22 cellular contexts compared by ENCODE assay signal in genomic region chr11:93940395-93940794, GRCh38.
DNase-seq lines count a peak whose midpoint lies in the region; ATAC-seq, FAIRE-seq and TF ChIP-seq lines count a peak whose summit lies in the region.
"Had no signal": no experiment of that assay in that cellular context is flagged by ENCODE, and none has a peak within 500 bp of the region (broad histone marks: within the 10 kb centered on the region; RNA-seq: fewer than 3 reads in every experiment).

No MANE protein-coding gene starts in this region.

- no peak for DNase-seq in mammary epithelial cell
- no peak for DNase-seq in breast epithelium (ENCODE audit: low spot score in 2 of 2)
- no peak for DNase-seq in PC-3
- no peak for DNase-seq in epithelial cell of prostate (ENCODE audit: low read depth, low spot score)
- no peak for DNase-seq in ecto neural progenitor cell (ENCODE audit: low spot score)
- DNase-seq in RCC 7860 (ENCODE audit: low spot score) = no peak
- DNase-seq: ACHN; C1 segment of cervical spinal cord; Calu3; CD4-positive, alpha-beta memory T cell; COR-L47; DMS53; DMS79 treated with DMSO at 0.1 percent for 48 hours; GF-D8; H9 had no signal

- POLR2A ChIA-PET in PC-3 (lab: Charles Lee; ENCODE audit: unreplicated experiment) = no interaction called here

- no peak for ATAC-seq in PC-3
- no peak for ATAC-seq in HG03159 (IDR thresholded peaks at IDR 0.05; ENCODE audit: unreplicated experiment)
- ATAC-seq: GM23338, HCT116 had no signal

- no peak overlapping the region for H3K9ac ChIP-seq in mammary epithelial cell (ENCODE audit: insufficient read depth, low read length)
- H3K9ac ChIP-seq in PC-3 (ENCODE audit: low read length) = peak overlapping the region; percentile 84

- intact Hi-C loops in mammary epithelial cell (cut with micrococcal nuclease) (no loop called here), breast epithelium (cut with DNase I; ENCODE audit: low total_unique reads) (no loop called here), PC-3 (cut with micrococcal nuclease) (no loop called here)

- H3K36me3 ChIP-seq in mammary epithelial cell (ENCODE audit: insufficient read depth, low read length) (no peaks in the 10 kb centered on the region), breast epithelium (no peaks in the 10 kb centered on the region), PC-3 (ENCODE audit: low read depth, low read length) (no peaks in the 10 kb centered on the region)

- no peak for TF ChIP-seq POLR2A in breast epithelium (IDR thresholded peaks at IDR 0.05)

- H4K20me1 ChIP-seq in mammary epithelial cell (ENCODE audit: insufficient read depth, low read length) (no peaks in the 10 kb centered on the region), PC-3 (ENCODE audit: low read length) (no peaks in the 10 kb centered on the region)

- in situ Hi-C loops in mammary epithelial cell (cut with MboI; ENCODE audit: low sequenced_read_pairs in 2 of 2) = no loop called here

- dilution Hi-C loops in mammary epithelial cell (cut with HindIII; ENCODE audit: low sequenced_read_pairs) = no loop called here

- no peak for FAIRE-seq in RCC 7860 (lab: Jason Lieb, UNC)
- FAIRE-seq: A204.1, GM12891, GM18507 had no signal

- peak overlapping the region; percentile 88 for H3K27ac ChIP-seq in mammary epithelial cell (ENCODE audit: insufficient read depth, low read depth, low read length)
- H3K27ac ChIP-seq in breast epithelium = no peak overlapping the region
- H3K27ac ChIP-seq in PC-3 (ENCODE audit: low read length) = peak overlapping the region; percentile 98
- H3K27ac ChIP-seq in epithelial cell of prostate = peak overlapping the region; percentile 93
- H3K27ac ChIP-seq: 22Rv1 had no signal

- H2AFZ ChIP-seq in mammary epithelial cell (ENCODE audit: low read depth, low read length) = no peak overlapping the region
- H2AFZ ChIP-seq in PC-3 (ENCODE audit: low read length) = no peak overlapping the region
- H2AFZ ChIP-seq: GM23338 had no signal

- no peaks in the 10 kb centered on the region for H3K9me3 ChIP-seq in mammary epithelial cell (replicated peaks; ENCODE audit: insufficient read depth, low read length)
- H3K9me3 ChIP-seq in breast epithelium = no peaks in the 10 kb centered on the region
- no peaks in the 10 kb centered on the region for H3K9me3 ChIP-seq in PC-3 (ENCODE audit: low read length)

- no peaks in the 10 kb centered on the region for H3K27me3 ChIP-seq in mammary epithelial cell (ENCODE audit: insufficient read depth, low read length)
- H3K27me3 ChIP-seq in breast epithelium = no peaks in the 10 kb centered on the region
- no peaks in the 10 kb centered on the region for H3K27me3 ChIP-seq in PC-3 (ENCODE audit: low read length)

- CTCF ChIA-PET in mammary epithelial cell (lab: Charles Lee; ENCODE audit: low non-redundant PET) = no interaction called here
- CTCF ChIA-PET in PC-3 (lab: Charles Lee) = no interaction called here

- TF ChIP-seq CTCF in mammary epithelial cell (conservative IDR thresholded peaks at IDR 0.05 in 1 of 2, IDR thresholded peaks at IDR 0.05 in 1 of 2; ENCODE audit: extremely low read depth in 1 of 2, insufficient read depth in 1 of 2, low read depth in 1 of 2, low read length in 2 of 2) (no peak), breast epithelium (IDR thresholded peaks at IDR 0.05) (no peak), PC-3 (conservative IDR thresholded peaks at IDR 0.05; ENCODE audit: low read depth, low read length) (no peak)

- H3K4me3 ChIP-seq in mammary epithelial cell (replicated peaks in 1 of 3; ENCODE audit: insufficient read depth in 1 of 3, low read depth in 2 of 3, low read length in 3 of 3) (no peak overlapping the region), breast epithelium (no peak overlapping the region), PC-3 (ENCODE audit: low read length) (no peak overlapping the region)
- H3K4me3 ChIP-seq: GM23338 had no signal

- no peaks in the 10 kb centered on the region for H3K79me2 ChIP-seq in mammary epithelial cell (ENCODE audit: insufficient read depth, low read length)
- H3K79me2 ChIP-seq in PC-3 (ENCODE audit: low read length) = no peaks in the 10 kb centered on the region

- peak overlapping the region; percentile 8 for H3K4me2 ChIP-seq in mammary epithelial cell (ENCODE audit: insufficient read depth, low read depth, low read length)
- H3K4me2 ChIP-seq in PC-3 (ENCODE audit: low read length) = peak overlapping the region; percentile 5; the same call in 1 of the 2 replicates
- H3K4me2 ChIP-seq: GM23338 had no signal

- 76% methylated on average over 2 of the region's 2 CpGs for WGBS in mammary epithelial cell (ENCODE audit: low coverage, missing lambda C conversion rate)

- no TSS peak for BruUV-seq in mammary epithelial cell (replicated peaks; lab: Mats Ljungman, UMichigan)
- BruUV-seq in PC-3 (replicated peaks; lab: Mats Ljungman, UMichigan) = no TSS peak

- H3K9me2 ChIP-seq in PC-3 (replicated peaks; ENCODE audit: low read length) = no peaks in the 10 kb centered on the region

- H3K4me1 ChIP-seq in mammary epithelial cell (ENCODE audit: insufficient read depth, low read length) (peaks cover 46% of the 10 kb centered on the region), breast epithelium (no peaks in the 10 kb centered on the region), PC-3 (ENCODE audit: insufficient read depth, low read length) (peaks cover 76% of the 10 kb centered on the region)

- H3F3A ChIP-seq in PC-3 (ENCODE audit: low read length, unreplicated experiment) = peaks cover 17% of the 10 kb centered on the region

Comparison
In these comparisons a context has a peak if more than half of its experiments do, and no peak if none do; other contexts are left out.
1. H3K27ac ChIP-seq: peak in mammary epithelial cell (single experiment), PC-3 (single experiment) and epithelial cell of prostate (single experiment); none in breast epithelium (0 of 2).